8 cellular contexts compared by ENCODE assay signal in genomic region chr17:78250891-78251772, GRCh38.
DNase-seq lines count a peak whose midpoint lies in the region; ATAC-seq and TF ChIP-seq lines count a peak whose summit lies in the region.

No MANE protein-coding gene starts in this region.

- ATAC-seq in HG03175 (IDR thresholded peaks at IDR 0.05; ENCODE audit: unreplicated experiment): peak; percentile 67
- ATAC-seq in central memory CD8-positive, alpha-beta T cell (replicated peaks; ENCODE audit: extremely low read depth, poor library complexity, severe bottlenecking): peak; percentile 16
- ATAC-seq in GM19395 (IDR thresholded peaks at IDR 0.05; ENCODE audit: unreplicated experiment): no peak

- H3K36me3 Mint-ChIP-seq in central memory CD8-positive, alpha-beta T cell (ENCODE audit: insufficient read depth): peaks cover 8% of the 10 kb centered on the region

- H3K4me1 Mint-ChIP-seq in central memory CD8-positive, alpha-beta T cell: peaks cover 38% of the 10 kb centered on the region

- H3K27ac Mint-ChIP-seq in central memory CD8-positive, alpha-beta T cell (ENCODE audit: low read depth): peak overlapping the region; percentile 94

- no peaks in the 10 kb centered on the region for H3K9me3 Mint-ChIP-seq in central memory CD8-positive, alpha-beta T cell

- peak; percentile 95 for DNase-seq in GM13976 (ENCODE audit: low spot score)
- DNase-seq in NCI-H524 (lab: John Stamatoyannopoulos, UW): peak; percentile 91 to 94
- peak; percentile 75 for DNase-seq in activated CD4-positive, alpha-beta T cell treated with anti-CD3 and anti-CD28 coated beads for 1 hour
- peak; percentile 71 for DNase-seq in central memory CD8-positive, alpha-beta T cell (ENCODE audit: low spot score in 2 of 2)
- DNase-seq in stimulated activated CD4-positive, alpha-beta T cell treated with anti-CD3 and anti-CD28 coated beads, Interleukin-1b, Interleukin-23, amount 100 ng/mL, for 48 hours: peak; percentile 88

- H3K27me3 ChIP-seq in layer of hippocampus (ENCODE audit: control insufficient read depth, insufficient read depth, low read length): no peaks in the 10 kb centered on the region

- in situ Hi-C loops in GM13976 (cut with MboI; ENCODE audit: low sequenced_read_pairs, unreplicated experiment): no loop called here

- TF ChIP-seq CTCF in GM13976 (IDR thresholded peaks at IDR 0.05; ENCODE audit: borderline replicate concordance, control extremely low read depth, extremely low read depth, insufficient read depth, missing control alignments): peak; percentile 98

- H3K27me3 Mint-ChIP-seq in central memory CD8-positive, alpha-beta T cell: no peaks in the 10 kb centered on the region

- peak overlapping the region; percentile 81 for H3K4me3 Mint-ChIP-seq in central memory CD8-positive, alpha-beta T cell

- H3K27ac ChIP-seq in layer of hippocampus (ENCODE audit: low read depth, low read length): peak overlapping the region; percentile 42
